In genomic region chr11:119113716-119114115, GRCh38 we compare ENCODE assay signal across 20 cellular contexts. TPM values are rescaled to one million over a fixed set of nuclear protein-coding genes. Genes with fewer than 3 reads are reported as not detected.
DNase-seq lines count a peak whose midpoint lies in the region; ATAC-seq and TF ChIP-seq lines count a peak whose summit lies in the region.
"Had no signal": no experiment of that assay in that cellular context is flagged by ENCODE, and none has a peak within 500 bp of the region (broad histone marks: within the 10 kb centered on the region; RNA-seq: fewer than 3 reads in every experiment).

No MANE protein-coding gene starts in this region.

- intact Hi-C loops in activated CD4-positive, alpha-beta T cell treated with anti-CD3 and anti-CD28 coated beads, Interleukin-2, amount 10 ng/mL, durations not matched to agents 24 days and 14 days (cut with micrococcal nuclease), result no loop called here
- intact Hi-C loops in dendritic cell treated with granulocyte-macrophage colony-stimulating factor and Interleukin-4, amounts not matched to agents 40 ng/mL and 50 ng/mL, for 4 days (cut with micrococcal nuclease), result no loop called here

- H3K4me3 Mint-ChIP-seq in activated CD4-positive, alpha-beta T cell treated with anti-CD3 and anti-CD28 coated beads, Interleukin-2, amount 10 ng/mL, durations not matched to agents 24 days and 14 days, result no peak overlapping the region
- H3K4me3 Mint-ChIP-seq in T-helper 17 cell, result peak overlapping the region; percentile 22
- no peak overlapping the region for H3K4me3 Mint-ChIP-seq in dendritic cell treated with granulocyte-macrophage colony-stimulating factor and Interleukin-4, amounts not matched to agents 40 ng/mL and 50 ng/mL, for 4 days
- no peak overlapping the region; the same call in 2 of the 3 replicates for H3K4me3 Mint-ChIP-seq in GM23338

- no peak for TF ChIP-seq CTCF in GM23338 (conservative IDR thresholded peaks at IDR 0.05; ENCODE audit: low read depth in 2 of 2)

- H2AFZ ChIP-seq in GM23338, result no peak overlapping the region

- H3F3A ChIP-seq in GM23338 (replicated peaks; ENCODE audit: low read depth), result no peaks in the 10 kb centered on the region

- no peak overlapping the region for H3K27ac ChIP-seq in GM23338 (ENCODE audit: low read depth)

- no peaks in the 10 kb centered on the region for H4K20me1 ChIP-seq in GM23338 (replicated peaks; ENCODE audit: insufficient read depth)

- peaks cover 57% of the 10 kb centered on the region for H3K36me3 Mint-ChIP-seq in activated CD4-positive, alpha-beta T cell treated with anti-CD3 and anti-CD28 coated beads, Interleukin-2, amount 10 ng/mL, durations not matched to agents 24 days and 14 days (ENCODE audit: low read depth)
- H3K36me3 Mint-ChIP-seq in T-helper 17 cell (ENCODE audit: low read depth), result peaks cover 13% of the 10 kb centered on the region
- H3K36me3 Mint-ChIP-seq in dendritic cell treated with granulocyte-macrophage colony-stimulating factor and Interleukin-4, amounts not matched to agents 40 ng/mL and 50 ng/mL, for 4 days (ENCODE audit: low read depth), result peaks cover 95% of the 10 kb centered on the region
- H3K36me3 Mint-ChIP-seq in GM23338 (ENCODE audit: low read depth), result no peaks in the 10 kb centered on the region; the same call in 2 of the 3 replicates

- peak overlapping the region; percentile 56 for H3K27ac Mint-ChIP-seq in activated CD4-positive, alpha-beta T cell treated with anti-CD3 and anti-CD28 coated beads, Interleukin-2, amount 10 ng/mL, durations not matched to agents 24 days and 14 days
- no peak overlapping the region for H3K27ac Mint-ChIP-seq in T-helper 17 cell
- peak overlapping the region; percentile 97 for H3K27ac Mint-ChIP-seq in dendritic cell treated with granulocyte-macrophage colony-stimulating factor and Interleukin-4, amounts not matched to agents 40 ng/mL and 50 ng/mL, for 4 days
- no peak overlapping the region for H3K27ac Mint-ChIP-seq in GM23338

- no peak for DNase-seq in activated CD4-positive, alpha-beta T cell treated with anti-CD3 and anti-CD28 coated beads, Interleukin-2, amount 10 ng/mL, durations not matched to agents 24 days and 14 days
- no peak for DNase-seq in activated CD4-positive, alpha-beta T cell treated with anti-CD3 and anti-CD28 coated beads for 4 hours
- DNase-seq in Ammon's horn (ENCODE audit: low spot score) (peak; percentile 59), T-helper 17 cell (no peak), GM23338 (ENCODE audit: low spot score) (no peak), HuH-7.5 (ENCODE audit: low spot score) (no peak)
- DNase-seq in stimulated activated CD8-positive, alpha-beta memory T cell treated with anti-CD3 and anti-CD28 coated beads, Interleukin-4, amount 100 ng/mL, for 48 hours, result no peak
- DNase-seq: 8988T; CD8-positive, alpha-beta memory T cell; DMS53; GOT3; KBM-7; NCI-H1417; NCI-H187; NCI-H2107; NCI-H510A; NCI-H774; OCI-M1; SHP77 treated with DMSO at 0.1 percent for 48 hours had no signal

- H3K4me2 ChIP-seq in GM23338, result no peak overlapping the region

- H3K9me3 ChIP-seq in T-helper 17 cell (ENCODE audit: control insufficient read depth, low read length, poor library complexity, severe bottlenecking), result no peaks in the 10 kb centered on the region

- no peaks in the 10 kb centered on the region for H3K36me3 ChIP-seq in GM23338 (ENCODE audit: insufficient read depth)

- no peaks in the 10 kb centered on the region for H3K79me2 ChIP-seq in GM23338 (replicated peaks; ENCODE audit: insufficient read depth)

- no peaks in the 10 kb centered on the region for H3K9me2 ChIP-seq in GM23338 (ENCODE audit: insufficient read depth)

- H3K4me3 ChIP-seq in GM23338, result no peak overlapping the region

- H3K4me1 ChIP-seq in GM23338 (ENCODE audit: insufficient read depth), result peaks cover 12% of the 10 kb centered on the region

- no peaks in the 10 kb centered on the region for H3K9me3 Mint-ChIP-seq in activated CD4-positive, alpha-beta T cell treated with anti-CD3 and anti-CD28 coated beads, Interleukin-2, amount 10 ng/mL, durations not matched to agents 24 days and 14 days
- no peaks in the 10 kb centered on the region for H3K9me3 Mint-ChIP-seq in dendritic cell treated with granulocyte-macrophage colony-stimulating factor and Interleukin-4, amounts not matched to agents 40 ng/mL and 50 ng/mL, for 4 days
- H3K9me3 Mint-ChIP-seq in GM23338, result no peaks in the 10 kb centered on the region
- H3K9me3 Mint-ChIP-seq: CD8-positive, alpha-beta memory T cell had no signal

- peaks cover 36% of the 10 kb centered on the region for H3K4me1 Mint-ChIP-seq in activated CD4-positive, alpha-beta T cell treated with anti-CD3 and anti-CD28 coated beads, Interleukin-2, amount 10 ng/mL, durations not matched to agents 24 days and 14 days
- H3K4me1 Mint-ChIP-seq in T-helper 17 cell, result peaks cover 31% of the 10 kb centered on the region
- peaks cover 74% of the 10 kb centered on the region for H3K4me1 Mint-ChIP-seq in dendritic cell treated with granulocyte-macrophage colony-stimulating factor and Interleukin-4, amounts not matched to agents 40 ng/mL and 50 ng/mL, for 4 days (ENCODE audit: low read depth)
- H3K4me1 Mint-ChIP-seq in GM23338, result peaks cover 8% of the 10 kb centered on the region

- H3K27me3 Mint-ChIP-seq in activated CD4-positive, alpha-beta T cell treated with anti-CD3 and anti-CD28 coated beads, Interleukin-2, amount 10 ng/mL, durations not matched to agents 24 days and 14 days, result no peaks in the 10 kb centered on the region
- H3K27me3 Mint-ChIP-seq in T-helper 17 cell, result no peaks in the 10 kb centered on the region
- no peaks in the 10 kb centered on the region for H3K27me3 Mint-ChIP-seq in dendritic cell treated with granulocyte-macrophage colony-stimulating factor and Interleukin-4, amounts not matched to agents 40 ng/mL and 50 ng/mL, for 4 days
- peaks cover 7% of the 10 kb centered on the region for H3K27me3 Mint-ChIP-seq in GM23338 (ENCODE audit: insufficient read depth, low read depth, poor library complexity)
- H3K27me3 Mint-ChIP-seq: CD8-positive, alpha-beta memory T cell had no signal

- ATAC-seq in T-helper 17 cell, result no peak
- no peak for ATAC-seq in GM23338

- H3K27me3 ChIP-seq in GM23338 (ENCODE audit: insufficient read depth), result peaks cover 9% of the 10 kb centered on the region

TF ChIP-seq in GM23338, 12 proteins besides CTCF, POLR2A, EP300 and RAD21 (continues in another document):
- no peak for TF ChIP-seq CREB1 (CRISPR knock-in tag; IDR thresholded peaks at IDR 0.05; ENCODE audit: low read depth)
- no peak for TF ChIP-seq STAT1 (IDR thresholded peaks at IDR 0.05; ENCODE audit: unreplicated experiment)
- TF ChIP-seq EZH2phosphoT487 (IDR thresholded peaks at IDR 0.05; ENCODE audit: unreplicated experiment), result no peak
- TF ChIP-seq, protein P1, sequence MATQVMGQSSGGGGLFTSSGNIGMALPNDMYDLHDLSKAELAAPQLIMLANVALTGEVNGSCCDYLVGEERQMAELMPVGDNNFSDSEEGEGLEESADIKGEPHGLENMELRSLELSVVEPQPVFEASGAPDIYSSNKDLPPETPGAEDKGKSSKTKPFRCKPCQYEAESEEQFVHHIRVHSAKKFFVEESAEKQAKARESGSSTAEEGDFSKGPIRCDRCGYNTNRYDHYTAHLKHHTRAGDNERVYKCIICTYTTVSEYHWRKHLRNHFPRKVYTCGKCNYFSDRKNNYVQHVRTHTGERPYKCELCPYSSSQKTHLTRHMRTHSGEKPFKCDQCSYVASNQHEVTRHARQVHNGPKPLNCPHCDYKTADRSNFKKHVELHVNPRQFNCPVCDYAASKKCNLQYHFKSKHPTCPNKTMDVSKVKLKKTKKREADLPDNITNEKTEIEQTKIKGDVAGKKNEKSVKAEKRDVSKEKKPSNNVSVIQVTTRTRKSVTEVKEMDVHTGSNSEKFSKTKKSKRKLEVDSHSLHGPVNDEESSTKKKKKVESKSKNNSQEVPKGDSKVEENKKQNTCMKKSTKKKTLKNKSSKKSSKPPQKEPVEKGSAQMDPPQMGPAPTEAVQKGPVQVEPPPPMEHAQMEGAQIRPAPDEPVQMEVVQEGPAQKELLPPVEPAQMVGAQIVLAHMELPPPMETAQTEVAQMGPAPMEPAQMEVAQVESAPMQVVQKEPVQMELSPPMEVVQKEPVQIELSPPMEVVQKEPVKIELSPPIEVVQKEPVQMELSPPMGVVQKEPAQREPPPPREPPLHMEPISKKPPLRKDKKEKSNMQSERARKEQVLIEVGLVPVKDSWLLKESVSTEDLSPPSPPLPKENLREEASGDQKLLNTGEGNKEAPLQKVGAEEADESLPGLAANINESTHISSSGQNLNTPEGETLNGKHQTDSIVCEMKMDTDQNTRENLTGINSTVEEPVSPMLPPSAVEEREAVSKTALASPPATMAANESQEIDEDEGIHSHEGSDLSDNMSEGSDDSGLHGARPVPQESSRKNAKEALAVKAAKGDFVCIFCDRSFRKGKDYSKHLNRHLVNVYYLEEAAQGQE (IDR thresholded peaks at IDR 0.05; ENCODE audit: unreplicated experiment), result no peak

RNA-seq across cellular contexts. Expression of gene C2CD2L, which starts 6.6 kb away (rescaled TPM):
- 31.5 and 33.5 TPM in 2 replicates for total RNA-seq in activated CD4-positive, alpha-beta T cell treated with anti-CD3 and anti-CD28 coated beads, Interleukin-2, amount 10 ng/mL, durations not matched to agents 24 days and 14 days
- total RNA-seq in T-helper 17 cell, result 10 to 100 TPM; 20.9 to 24.6 TPM
- total RNA-seq in GM23338 (2014; rRNA removed; shearing (Covaris generic)), result 2.3 and 4.4 TPM in 2 replicates
- polyA plus RNA-seq in GM23338 (2016; fragmentation: Nextera tagmentation; extraction: Ambion mirVana), result 1.4 TPM in 2 replicates

RNA-seq across cellular contexts. Expression of gene HINFP, which starts 7.7 kb away (rescaled TPM):
- total RNA-seq in activated CD4-positive, alpha-beta T cell treated with anti-CD3 and anti-CD28 coated beads, Interleukin-2, amount 10 ng/mL, durations not matched to agents 24 days and 14 days, result 34.9 and 41.4 TPM in 2 replicates
- total RNA-seq in T-helper 17 cell, result 10 to 100 TPM; 22.3 to 26.1 TPM
- 29.2 and 29.6 TPM in 2 replicates for total RNA-seq in GM23338 (2014; rRNA removed; shearing (Covaris generic))
- polyA plus RNA-seq in GM23338 (2016; fragmentation: Nextera tagmentation; extraction: Ambion mirVana), result 12.6 and 12.8 TPM in 2 replicates

RNA-seq across cellular contexts. Expression of gene DPAGT1, which starts 12.1 kb away (rescaled TPM):
- 76.1 and 79.4 TPM in 2 replicates for total RNA-seq in activated CD4-positive, alpha-beta T cell treated with anti-CD3 and anti-CD28 coated beads, Interleukin-2, amount 10 ng/mL, durations not matched to agents 24 days and 14 days
- 10 to 100 TPM; 18.9 to 20.5 TPM for total RNA-seq in T-helper 17 cell
- 36.4 and 37.2 TPM in 2 replicates for total RNA-seq in GM23338 (2014; rRNA removed; shearing (Covaris generic))
- polyA plus RNA-seq in GM23338 (2016; fragmentation: Nextera tagmentation; extraction: Ambion mirVana), result 48.3 and 52.6 TPM in 2 replicates

RNA-seq across cellular contexts. Expression of gene HMBS, which starts 29.0 kb away (rescaled TPM):
- 60.9 and 62.8 TPM in 2 replicates for total RNA-seq in activated CD4-positive, alpha-beta T cell treated with anti-CD3 and anti-CD28 coated beads, Interleukin-2, amount 10 ng/mL, durations not matched to agents 24 days and 14 days
- total RNA-seq in T-helper 17 cell, result 1 to 10 TPM; 8.7 to 9.1 TPM
- total RNA-seq in GM23338 (2014; rRNA removed; shearing (Covaris generic)), result 91.7 and 107 TPM in 2 replicates
- polyA plus RNA-seq in GM23338 (2016; fragmentation: Nextera tagmentation; extraction: Ambion mirVana), result 101 and 105 TPM in 2 replicates

RNA-seq across cellular contexts. Expression of gene ABCG4, which starts 35.1 kb away (rescaled TPM):
- total RNA-seq in activated CD4-positive, alpha-beta T cell treated with anti-CD3 and anti-CD28 coated beads, Interleukin-2, amount 10 ng/mL, durations not matched to agents 24 days and 14 days, result 0.07 TPM in 1 of 2 replicates, not detected in the other
- total RNA-seq in T-helper 17 cell, result not detected
- 1.0 and 1.2 TPM in 2 replicates for total RNA-seq in GM23338 (2014; rRNA removed; shearing (Covaris generic))
- polyA plus RNA-seq in GM23338 (2016; fragmentation: Nextera tagmentation; extraction: Ambion mirVana), result 0.58 and 0.94 TPM in 2 replicates
- polyA plus RNA-seq: CD8-positive, alpha-beta memory T cell had no signal

Comparison
In these comparisons a context has a peak if more than half of its experiments do, and no peak if none do; other contexts are left out.
1. H3K27ac Mint-ChIP-seq: peak in activated CD4-positive, alpha-beta T cell treated with anti-CD3 and anti-CD28 coated beads, Interleukin-2, amount 10 ng/mL, durations not matched to agents 24 days and 14 days (single experiment) and dendritic cell treated with granulocyte-macrophage colony-stimulating factor and Interleukin-4, amounts not matched to agents 40 ng/mL and 50 ng/mL, for 4 days (single experiment); none in T-helper 17 cell (single experiment) and GM23338 (single experiment).